Comparison of ENCODE assay signal across 8 cellular contexts in genomic region chr17:35082073-35082657, GRCh38. TPM values are rescaled to one million over a fixed set of nuclear protein-coding genes. Genes with fewer than 3 reads are reported as not detected.
DNase-seq lines count a peak whose midpoint lies in the region; ATAC-seq and TF ChIP-seq lines count a peak whose summit lies in the region.

No MANE protein-coding gene starts in this region.

- no peak for TF ChIP-seq RAD21 in HCT116 (IDR thresholded peaks at IDR 0.05; ENCODE audit: low read depth)

- H3K4me1 ChIP-seq in HCT116 (ENCODE audit: control insufficient read depth in 1 of 2, insufficient read depth in 2 of 2, low read length in 2 of 2) = peaks cover 61 to 80% of the 10 kb centered on the region in 2 experiments
- peaks cover 2% of the 10 kb centered on the region in 2 donors for H3K4me1 ChIP-seq in aorta (ENCODE audit: control insufficient read depth in 1 of 2, insufficient read depth in 2 of 2, low read length in 2 of 2)

- H3K36me3 ChIP-seq in HCT116 (ENCODE audit: control insufficient read depth in 1 of 2, insufficient read depth in 2 of 2, low read length in 2 of 2) (no peaks in the 10 kb centered on the region), SK-N-MC (ENCODE audit: insufficient read depth, low read length) (no peaks in the 10 kb centered on the region), aorta (ENCODE audit: control insufficient read depth in 1 of 2, insufficient read depth in 2 of 2, low read length in 1 of 2) (no peaks in the 10 kb centered on the region)

- H3K27me3 ChIP-seq in HCT116 (ENCODE audit: insufficient read depth, low read length) = no peaks in the 10 kb centered on the region
- no peaks in the 10 kb centered on the region for H3K27me3 ChIP-seq in aorta (ENCODE audit: control insufficient read depth in 1 of 2, insufficient read depth in 2 of 2, low read length in 1 of 2)

- WGBS in aorta, 2 donors = 67 to 75% methylated on average over 3 of the region's 3 CpGs

- peak overlapping the region; percentile 66 for H3K4me2 ChIP-seq in HCT116 (ENCODE audit: low read length)

- no peak overlapping the region for H2AFZ ChIP-seq in HCT116 (ENCODE audit: low read depth, low read length, poor library complexity, severe bottlenecking)

- H3K27ac ChIP-seq in HCT116 (ENCODE audit: low read depth, low read length) (peak overlapping the region; percentile 89; the same call in 1 of the 2 replicates), SK-N-MC (no peak overlapping the region), aorta (ENCODE audit: low read depth in 1 of 2, low read length in 2 of 2) (no peak overlapping the region)

- intact Hi-C loops in HCT116 (cut with micrococcal nuclease) (no loop called here), aorta (cut with DNase I) (no loop called here)

- peak overlapping the region; percentile 40 for H3K9ac ChIP-seq in HCT116 (ENCODE audit: low read length)
- H3K9ac ChIP-seq in SK-N-MC (ENCODE audit: insufficient read length) = no peak overlapping the region

- RAD21 ChIA-PET in HCT116 (lab: Charles Lee; ENCODE audit: low non-redundant PET in 1 of 2, low total read pairs in 2 of 2, uncharacterized antibody in 2 of 2, unreplicated experiment in 2 of 2) = no interaction called here

- H3K79me2 ChIP-seq in HCT116 (ENCODE audit: insufficient read depth, low read length) = peaks cover 84% of the 10 kb centered on the region

- POLR2A ChIA-PET in HCT116 (lab: Charles Lee) = interaction anchor here (1.9 to 3.9 kb wide), 2 partner anchors 13 to 18 kb away, joined by 7 to 17 read pairs; partner anchors contain the start of gene RFFL

- no peak for TF ChIP-seq CTCF in HCT116 (IDR thresholded peaks at IDR 0.05 in 2 of 3, conservative IDR thresholded peaks at IDR 0.05 in 1 of 3; ENCODE audit: borderline replicate concordance in 1 of 3, insufficient read depth in 1 of 3, low read depth in 2 of 3, low read length in 2 of 3)

- peak; percentile 34 for DNase-seq in Ammon's horn (ENCODE audit: low spot score)
- peak; percentile 81 for DNase-seq in HCT116 (ENCODE audit: low read depth, low spot score)
- peak; percentile 71 for DNase-seq in SK-N-MC (ENCODE audit: low read depth, low spot score)
- DNase-seq in fibroblast of peridontal ligament (ENCODE audit: extremely low read depth) = peak; percentile 83
- no peak for DNase-seq in aorta

- H3K9me2 ChIP-seq in HCT116 (ENCODE audit: insufficient read depth) = no peaks in the 10 kb centered on the region; the same call in 1 of the 2 replicates

- H4K20me1 ChIP-seq in HCT116 (ENCODE audit: insufficient read depth) = no peaks in the 10 kb centered on the region

- CTCF ChIA-PET in HCT116 (lab: Charles Lee) = no interaction called here

- ATAC-seq in HCT116 (peak; percentile 31), aorta (ENCODE audit: low FRiP score) (no peak), HG03565 (IDR thresholded peaks at IDR 0.05; ENCODE audit: unreplicated experiment) (no peak), HG02840 (IDR thresholded peaks at IDR 0.05; ENCODE audit: low FRiP score, unreplicated experiment) (no peak), HG03139 (IDR thresholded peaks at IDR 0.05; ENCODE audit: unreplicated experiment) (no peak)

- H3K9me3 ChIP-seq in HCT116 (ENCODE audit: control insufficient read depth in 1 of 2, insufficient read depth in 1 of 2, low read depth in 1 of 2, low read length in 2 of 2) (no peaks in the 10 kb centered on the region), SK-N-MC (ENCODE audit: low read depth, low read length) (no peaks in the 10 kb centered on the region), aorta (ENCODE audit: control insufficient read depth, low read length) (no peaks in the 10 kb centered on the region)

- BruUV-seq in HCT116 (replicated peaks; lab: Mats Ljungman, UMichigan) = no TSS peak

- no peak for TF ChIP-seq POLR2A in HCT116 (IDR thresholded peaks at IDR 0.05; ENCODE audit: borderline replicate concordance, extremely low read depth, insufficient read depth, insufficient read length)

- H3K4me3 ChIP-seq in HCT116 (replicated peaks in 1 of 2; ENCODE audit: low read depth in 1 of 2, low read length in 2 of 2) (peak overlapping the region in 1 of 2 experiments; percentile 31; a peak in 2 of 4 replicates), SK-N-MC (no peak overlapping the region), aorta (ENCODE audit: low read length in 2 of 2) (no peak overlapping the region)

TF ChIP-seq in HCT116, 20 proteins besides CTCF, POLR2A, EP300 and RAD21:
- TF ChIP-seq SP1 (IDR thresholded peaks at IDR 0.05; ENCODE audit: low read depth) (peak; percentile 85), CBX3 (IDR thresholded peaks at IDR 0.05; ENCODE audit: low read depth) (0 out of 2 replicates have a peak, but pooled peaks have one; percentile 21), YY1 (IDR thresholded peaks at IDR 0.05; ENCODE audit: extremely low read depth, insufficient replicate concordance, low read depth, low read length) (no peak), EGR1 (IDR thresholded peaks at IDR 0.05; ENCODE audit: low read depth) (no peak), REST (IDR thresholded peaks at IDR 0.05; ENCODE audit: low read depth) (no peak), JUND (IDR thresholded peaks at IDR 0.05) (peak; percentile 86), POLR2AphosphoS5 (IDR thresholded peaks at IDR 0.05; ENCODE audit: low read depth, low read length) (peak; percentile 56; the same call in 1 of the 2 replicates), SIN3A (IDR thresholded peaks at IDR 0.05; ENCODE audit: low read depth) (0 out of 2 replicates have a peak, but pooled peaks have one; percentile 29), MAX (IDR thresholded peaks at IDR 0.05) (peak; percentile 29; the same call in 1 of the 2 replicates), CEBPB (IDR thresholded peaks at IDR 0.05; ENCODE audit: low read depth) (peak; percentile 56; the same call in 1 of the 2 replicates), TCF7L2 (IDR thresholded peaks at IDR 0.05; ENCODE audit: borderline replicate concordance, extremely low read depth, insufficient read depth, insufficient read length) (peak; percentile 82), FOSL1 (IDR thresholded peaks at IDR 0.05; ENCODE audit: low read depth) (peak; percentile 90)

RNA-seq across cellular contexts. Expression of gene RFFL, which starts 18.7 kb away (rescaled TPM):
- total RNA-seq in HCT116 (2021; ENCODE audit: unreplicated experiment) = 40.3 TPM
- 24.8 and 30.1 TPM in 2 replicates for polyA plus RNA-seq in HCT116 (2012)
- total RNA-seq in aorta = 10 to 100 TPM; 25.0 to 25.1 TPM
- 10 to 100 TPM; 11.4 to 19.4 TPM for polyA plus RNA-seq in aorta

RNA-seq across cellular contexts. Expression of gene RAD51D, which starts 37.5 kb away (rescaled TPM):
- total RNA-seq in HCT116 (2021; ENCODE audit: unreplicated experiment) (12.9 TPM), aorta (10 to 100 TPM; 14.8 to 17.3 TPM)
- 7.7 and 8.3 TPM in 2 replicates for polyA plus RNA-seq in HCT116 (2012)
- polyA plus RNA-seq in aorta = 10 to 100 TPM in 1 of 2 donors, 1 to 10 TPM in 1; 3.6 to 10.2 TPM

RNA-seq across cellular contexts. Expression of gene FNDC8, which starts 39.2 kb away (rescaled TPM):
- total RNA-seq in HCT116 (2021; ENCODE audit: unreplicated experiment) (not detected), aorta (not detected)
- 0.05 and 0.08 TPM in 2 replicates for polyA plus RNA-seq in HCT116 (2012)
- polyA plus RNA-seq in aorta = not detected

RNA-seq across cellular contexts. Expression of gene NLE1, which starts 59.9 kb away (rescaled TPM):
- total RNA-seq in HCT116 (2021; ENCODE audit: unreplicated experiment) (55.5 TPM), aorta (10 to 100 TPM in 1 of 2 donors, 1 to 10 TPM in 1; 6.1 to 10.4 TPM)
- 30.0 and 31.6 TPM in 2 replicates for polyA plus RNA-seq in HCT116 (2012)
- polyA plus RNA-seq in aorta = 1 to 10 TPM; 4.5 to 5.6 TPM

Comparison
In these comparisons a context has a peak if more than half of its experiments do, and no peak if none do; other contexts are left out.
1. DNase-seq: peak in Ammon's horn (single experiment), HCT116 (single experiment), SK-N-MC (single experiment) and fibroblast of peridontal ligament (single experiment); none in aorta (0 of 2).